14 cellular contexts compared by ENCODE assay signal in genomic region chr15:73930790-73931281, GRCh38. TPM values are rescaled to one million over a fixed set of nuclear protein-coding genes. Genes with fewer than 3 reads are reported as not detected.
DNase-seq lines count a peak whose midpoint lies in the region; ATAC-seq and TF ChIP-seq lines count a peak whose summit lies in the region.
"Had no signal": no experiment of that assay in that cellular context is flagged by ENCODE, and none has a peak within 500 bp of the region (broad histone marks: within the 10 kb centered on the region; RNA-seq: fewer than 3 reads in every experiment).

No MANE protein-coding gene starts in this region.

- H2AFZ ChIP-seq in fibroblast of lung (ENCODE audit: low read length), result no peak overlapping the region

- peak overlapping the region; percentile 66 for H3K4me3 ChIP-seq in MG63
- H3K4me3 ChIP-seq in fibroblast of lung (replicated peaks in 1 of 4; ENCODE audit: control extremely low read depth in 1 of 4, insufficient read depth in 1 of 4, low read depth in 3 of 4, low read length in 4 of 4), result peak overlapping the region in 1 of 4 experiments; percentile 85
- H3K4me3 ChIP-seq: left lung, pancreas had no signal

- H3K27me3 Mint-ChIP-seq in osteocyte (ENCODE audit: unreplicated experiment), result no peaks in the 10 kb centered on the region

- H3K27me3 ChIP-seq in MG63 (no peaks in the 10 kb centered on the region), fibroblast of lung (ENCODE audit: control insufficient read depth, insufficient read depth, low read length) (no peaks in the 10 kb centered on the region)
- H3K27me3 ChIP-seq: pancreas had no signal

- H3K36me3 ChIP-seq in MG63 (peaks cover 75% of the 10 kb centered on the region), fibroblast of lung (ENCODE audit: control insufficient read depth, insufficient read depth, low read length) (peaks cover 3% of the 10 kb centered on the region)
- H3K36me3 ChIP-seq: left lung, pancreas had no signal

- no peak for ATAC-seq in stimulated activated naive CD8-positive, alpha-beta T cell treated with anti-CD3 and anti-CD28 coated beads, Interleukin-15, Interleukin-2, amounts not matched to agents 100 U/mL and 50 U/mL, for 24 hours
- ATAC-seq: HepG2, left lung, pancreas had no signal

- H3K9ac ChIP-seq in fibroblast of lung (ENCODE audit: insufficient read depth, low read length), result no peak overlapping the region

- no peaks in the 10 kb centered on the region for H3K9me3 Mint-ChIP-seq in osteocyte (ENCODE audit: unreplicated experiment)

- TF ChIP-seq CTCF in AG09319 (IDR thresholded peaks at IDR 0.05; ENCODE audit: low read depth, low read length) (no peak), fibroblast of lung (conservative IDR thresholded peaks at IDR 0.05 in 1 of 2, IDR thresholded peaks at IDR 0.05 in 1 of 2; ENCODE audit: low read depth in 1 of 2, low read length in 2 of 2) (no peak), osteocyte (IDR thresholded peaks at IDR 0.05) (no peak)

- peak overlapping the region; percentile 96 for H3K27ac Mint-ChIP-seq in osteocyte (ENCODE audit: unreplicated experiment)

- H3K4me2 ChIP-seq in fibroblast of lung (ENCODE audit: extremely low read depth, insufficient read depth, low read length), result peak overlapping the region; percentile 98

- peaks cover 32% of the 10 kb centered on the region for H3K4me1 ChIP-seq in fibroblast of lung (ENCODE audit: control insufficient read depth, extremely low read depth, insufficient read depth, low read length)

- peaks cover 88% of the 10 kb centered on the region for H3K79me2 ChIP-seq in fibroblast of lung (ENCODE audit: control insufficient read depth, insufficient read depth, low read length)

- peaks cover 8% of the 10 kb centered on the region for H3K36me3 Mint-ChIP-seq in osteocyte (ENCODE audit: unreplicated experiment)

- H3K9me3 ChIP-seq in MG63 (no peaks in the 10 kb centered on the region), fibroblast of lung (ENCODE audit: control insufficient read depth, insufficient read depth, low read depth, low read length) (no peaks in the 10 kb centered on the region)
- H3K9me3 ChIP-seq: left lung, pancreas had no signal

- H3K27ac ChIP-seq in fibroblast of lung (ENCODE audit: insufficient read depth, low read length), result peak overlapping the region; percentile 79
- H3K27ac ChIP-seq: pancreas had no signal

- peak overlapping the region; percentile 85 for H3K4me3 Mint-ChIP-seq in osteocyte (ENCODE audit: unreplicated experiment)

- H4K20me1 ChIP-seq in fibroblast of lung (ENCODE audit: control insufficient read depth, extremely low read depth, insufficient read depth, low read length), result no peaks in the 10 kb centered on the region

- H3K4me1 Mint-ChIP-seq in osteocyte (ENCODE audit: unreplicated experiment), result peaks cover 75% of the 10 kb centered on the region

- DNase-seq in AG09319 (ENCODE audit: extremely low read depth, low read depth), result peak; percentile 73
- peak; percentile 98 for DNase-seq in MG63
- DNase-seq in fibroblast of lung (ENCODE audit: low read depth in 2 of 2), result peak; percentile 64 to 79
- DNase-seq in osteocyte (ENCODE audit: extremely low spot score, unreplicated experiment), result no peak
- no peak for DNase-seq in activated effector memory CD4-positive, alpha-beta T cell treated with Interleukin-2 at 50 U/mL for 16 hours
- DNase-seq in T-helper 1 cell, result no peak
- no peak for DNase-seq in stimulated activated naive CD8-positive, alpha-beta T cell treated with anti-CD3 and anti-CD28 coated beads, Interleukin-15, Interleukin-2, amounts not matched to agents 100 U/mL and 50 U/mL, for 24 hours
- DNase-seq in NCI-H748 (lab: John Stamatoyannopoulos, UW; ENCODE audit: unreplicated experiment), result no peak
- DNase-seq: foreskin melanocyte, NCI-H2081 treated with DMSO at 0.1 percent for 48 hours had no signal

RNA-seq across cellular contexts. Expression of gene LOXL1, which starts 4.6 kb away (rescaled TPM):
- 206 and 224 TPM in 2 replicates for total RNA-seq in MG63 (2014; rRNA removed; shearing (Covaris generic); ENCODE audit: low replicate concordance)
- total RNA-seq in fibroblast of lung (65.6 and 91.4 TPM in 2 replicates), osteocyte (398 and 417 TPM in 2 replicates)
- 163 and 188 TPM in 2 replicates for polyA plus RNA-seq in fibroblast of lung
- polyA plus RNA-seq in fibroblast of lung (2012), result 252 and 290 TPM in 2 replicates
- 596 and 875 TPM in 2 replicates for polyA minus RNA-seq in fibroblast of lung (ENCODE audit: low replicate concordance)

RNA-seq across cellular contexts. Expression of gene TBC1D21, which starts 57.5 kb away (rescaled TPM):
- not detected in 2 replicates for total RNA-seq in MG63 (2014; rRNA removed; shearing (Covaris generic); ENCODE audit: low replicate concordance)
- total RNA-seq in fibroblast of lung, result not detected in 2 replicates
- not detected in 2 replicates for polyA plus RNA-seq in fibroblast of lung
- not detected in 2 replicates for polyA plus RNA-seq in fibroblast of lung (2012)
- not detected in 2 replicates for polyA minus RNA-seq in fibroblast of lung (ENCODE audit: low replicate concordance)
- total RNA-seq in osteocyte, result not detected in 2 replicates
- total RNA-seq: HepG2, left lung, pancreas, temporal lobe had no signal
- polyA plus RNA-seq: HepG2, pancreas had no signal

Comparison
In these comparisons a context has a peak if more than half of its experiments do, and no peak if none do; other contexts are left out.
1. DNase-seq: peak in AG09319 (single experiment), MG63 (single experiment) and fibroblast of lung (2 of 2); none in osteocyte (single experiment), activated effector memory CD4-positive, alpha-beta T cell treated with Interleukin-2 at 50 U/mL for 16 hours (single experiment), T-helper 1 cell (0 of 5), stimulated activated naive CD8-positive, alpha-beta T cell treated with anti-CD3 and anti-CD28 coated beads, Interleukin-15, Interleukin-2, amounts not matched to agents 100 U/mL and 50 U/mL, for 24 hours (single experiment) and NCI-H748 (single experiment).